In the genomic region with DNA sequence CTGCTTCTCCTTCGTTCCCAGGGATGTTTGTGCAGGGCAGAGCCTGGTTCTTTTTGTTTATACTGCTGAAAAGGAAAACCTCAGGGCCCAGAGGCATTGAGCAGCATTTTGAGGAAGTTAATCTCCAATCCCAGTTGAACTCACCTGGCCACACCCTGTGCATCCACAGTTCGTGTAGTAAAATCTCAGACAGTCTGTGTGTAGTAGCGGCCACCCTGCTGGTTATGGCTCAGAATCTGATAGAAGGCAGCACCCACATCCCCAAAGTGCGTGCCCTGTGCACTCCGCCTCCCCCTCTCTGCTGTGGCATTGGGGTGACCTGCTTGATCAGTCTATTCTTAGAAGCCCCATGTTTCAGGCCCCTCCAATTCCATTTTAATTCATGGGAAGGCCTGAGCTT, we compare ENCODE assay signal across 15 cellular contexts. TPM values are rescaled to one million over a fixed set of nuclear protein-coding genes. Genes with fewer than 3 reads are reported as not detected.
DNase-seq lines count a peak whose midpoint lies in the region; ATAC-seq and TF ChIP-seq lines count a peak whose summit lies in the region.
"Had no signal": no experiment of that assay in that cellular context is flagged by ENCODE, and none has a peak within 500 bp of the region (broad histone marks: within the 10 kb centered on the region; RNA-seq: fewer than 3 reads in every experiment).

No MANE protein-coding gene starts in this region.

- ATAC-seq in CD4-positive, alpha-beta T cell (ENCODE audit: poor library complexity) = peak; percentile 17
- ATAC-seq in naive B cell (ENCODE audit: low read depth in 2 of 2) = no peak
- ATAC-seq in HG02798 (IDR thresholded peaks at IDR 0.05; ENCODE audit: poor library complexity, unreplicated experiment) = no peak
- no peak for ATAC-seq in GM23338

- H3K4me1 Mint-ChIP-seq in CD4-positive, alpha-beta T cell (ENCODE audit: low read depth) = peaks cover 100% of the 10 kb centered on the region
- H3K4me1 Mint-ChIP-seq in IgD-negative memory B cell = peaks cover 39 to 71% (median 60%) of the 10 kb centered on the region in 3 donors
- H3K4me1 Mint-ChIP-seq in activated naive CD8-positive, alpha-beta T cell (ENCODE audit: low read depth) = peaks cover 78% of the 10 kb centered on the region
- peaks cover 72 to 94% (median 88%) of the 10 kb centered on the region in 3 donors for H3K4me1 Mint-ChIP-seq in naive B cell
- peaks cover 34% of the 10 kb centered on the region for H3K4me1 Mint-ChIP-seq in GM23338

- H3K27ac ChIP-seq in CD4-positive, alpha-beta T cell (ENCODE audit: low read depth, low read length) = peak overlapping the region; percentile 47
- no peak overlapping the region for H3K27ac ChIP-seq in GM23338 (ENCODE audit: low read depth)
- H3K27ac ChIP-seq: neural progenitor cell had no signal

- H3K4me3 Mint-ChIP-seq in CD4-positive, alpha-beta T cell = peak overlapping the region; percentile 81
- H3K4me3 Mint-ChIP-seq in IgD-negative memory B cell (peak overlapping the region; percentile 54 to 81 (median 78)), naive B cell (peak overlapping the region; percentile 29 to 89 (median 79)), GM23338 (no peak overlapping the region)
- peak overlapping the region; percentile 73 for H3K4me3 Mint-ChIP-seq in activated naive CD8-positive, alpha-beta T cell
- H3K4me3 Mint-ChIP-seq: neural progenitor cell had no signal

- no peaks in the 10 kb centered on the region for H3K9me3 Mint-ChIP-seq in CD4-positive, alpha-beta T cell
- H3K9me3 Mint-ChIP-seq in IgD-negative memory B cell (no peaks in the 10 kb centered on the region), naive B cell (no peaks in the 10 kb centered on the region), GM23338 (no peaks in the 10 kb centered on the region)
- no peaks in the 10 kb centered on the region for H3K9me3 Mint-ChIP-seq in activated naive CD8-positive, alpha-beta T cell (ENCODE audit: low read depth)
- H3K9me3 Mint-ChIP-seq: neural progenitor cell had no signal

- H3K36me3 ChIP-seq in GM23338 (ENCODE audit: insufficient read depth) = peaks cover 38% of the 10 kb centered on the region

- H3K4me2 ChIP-seq in GM23338 = no peak overlapping the region
- H3K4me2 ChIP-seq: neural progenitor cell had no signal

- no peaks in the 10 kb centered on the region for H3K27me3 Mint-ChIP-seq in CD4-positive, alpha-beta T cell
- no peaks in the 10 kb centered on the region for H3K27me3 Mint-ChIP-seq in IgD-negative memory B cell
- H3K27me3 Mint-ChIP-seq in activated naive CD8-positive, alpha-beta T cell = no peaks in the 10 kb centered on the region
- no peaks in the 10 kb centered on the region for H3K27me3 Mint-ChIP-seq in naive B cell
- H3K27me3 Mint-ChIP-seq in GM23338 (ENCODE audit: insufficient read depth, low read depth, poor library complexity) = peaks cover 11% of the 10 kb centered on the region

- H3K79me2 ChIP-seq in GM23338 (replicated peaks; ENCODE audit: insufficient read depth) = peaks cover 87% of the 10 kb centered on the region

- intact Hi-C loops in CD4-positive, alpha-beta T cell (cut with DNase I, micrococcal nuclease) = loop anchor here (1.0 to 10.0 kb wide), 3 partner anchors 9 to 1253 kb away; a partner anchor contains a TSS

- CTCF ChIA-PET in CD4-positive, alpha-beta T cell (lab: Charles Lee) = interaction anchor here (4.7 kb wide), 1 partner anchor 11 kb away, joined by 26 read pairs; a partner anchor contains a TSS

- no peak overlapping the region for H2AFZ ChIP-seq in GM23338
- H2AFZ ChIP-seq: neural progenitor cell had no signal

- H3F3A ChIP-seq in GM23338 (replicated peaks; ENCODE audit: low read depth) = no peaks in the 10 kb centered on the region

- H3K9me2 ChIP-seq in GM23338 (ENCODE audit: insufficient read depth) = no peaks in the 10 kb centered on the region

- DNase-seq in CD4-positive, alpha-beta T cell = no peak
- DNase-seq in naive B cell (no peak), DMS53 treated with DMSO at 0.1 percent for 48 hours (lab: John Stamatoyannopoulos, UW; ENCODE audit: unreplicated experiment) (no peak), GM23338 (ENCODE audit: low spot score) (no peak), A172 (ENCODE audit: low spot score) (no peak)
- DNase-seq: GDM1, head of caudate nucleus, NCI-H1105, NCI-H446, T1000 had no signal

- peaks cover 26% of the 10 kb centered on the region for H4K20me1 ChIP-seq in GM23338 (replicated peaks; ENCODE audit: insufficient read depth)

- no peak overlapping the region for H3K4me3 ChIP-seq in GM23338
- H3K4me3 ChIP-seq: neural progenitor cell, skin epidermis had no signal

- peak overlapping the region; percentile 81 for H3K27ac Mint-ChIP-seq in CD4-positive, alpha-beta T cell
- H3K27ac Mint-ChIP-seq in IgD-negative memory B cell = peak overlapping the region; percentile 39 to 88 (median 87)
- H3K27ac Mint-ChIP-seq in activated naive CD8-positive, alpha-beta T cell = peak overlapping the region; percentile 72
- peak overlapping the region; percentile 23 to 93 (median 52) for H3K27ac Mint-ChIP-seq in naive B cell
- H3K27ac Mint-ChIP-seq in GM23338 = no peak overlapping the region
- H3K27ac Mint-ChIP-seq: neural progenitor cell had no signal

- H3K27me3 ChIP-seq in CD4-positive, alpha-beta T cell (ENCODE audit: control insufficient read depth, insufficient read depth, low read length) = no peaks in the 10 kb centered on the region
- no peaks in the 10 kb centered on the region for H3K27me3 ChIP-seq in GM23338 (ENCODE audit: insufficient read depth)
- H3K27me3 ChIP-seq: neural progenitor cell had no signal

- POLR2A ChIA-PET in CD4-positive, alpha-beta T cell (lab: Charles Lee) = interaction anchor here (0.7 to 5.4 kb wide), 7 partner anchors 8 to 204 kb away, joined by 3 to 73 read pairs (median 9); a partner anchor contains a TSS

- TF ChIP-seq CTCF in CD4-positive, alpha-beta T cell (IDR thresholded peaks at IDR 0.05) = no peak
- no peak for TF ChIP-seq CTCF in GM23338 (conservative IDR thresholded peaks at IDR 0.05; ENCODE audit: low read depth in 2 of 2)

- H3K4me1 ChIP-seq in GM23338 (ENCODE audit: insufficient read depth) = 0 out of 2 replicates have a peak, but pooled peaks cover 5% of the 10 kb centered on the region

- peaks cover 96% of the 10 kb centered on the region for H3K36me3 Mint-ChIP-seq in CD4-positive, alpha-beta T cell (ENCODE audit: low read depth)
- H3K36me3 Mint-ChIP-seq in IgD-negative memory B cell (peaks cover 9% of the 10 kb centered on the region), naive B cell (peaks cover 9 to 31% of the 10 kb centered on the region in 2 donors), GM23338 (ENCODE audit: low read depth) (peaks cover 97% of the 10 kb centered on the region)
- H3K36me3 Mint-ChIP-seq in activated naive CD8-positive, alpha-beta T cell = peaks cover 12% of the 10 kb centered on the region

- H3K9me3 ChIP-seq in CD4-positive, alpha-beta T cell (ENCODE audit: control insufficient read depth, low read length) = no peaks in the 10 kb centered on the region

TF ChIP-seq in GM23338, 12 proteins besides CTCF, POLR2A, EP300 and RAD21 (continues in another document):
- TF ChIP-seq NANOG (IDR thresholded peaks at IDR 0.05; ENCODE audit: borderline replicate concordance) = no peak
- TF ChIP-seq, protein P1, sequence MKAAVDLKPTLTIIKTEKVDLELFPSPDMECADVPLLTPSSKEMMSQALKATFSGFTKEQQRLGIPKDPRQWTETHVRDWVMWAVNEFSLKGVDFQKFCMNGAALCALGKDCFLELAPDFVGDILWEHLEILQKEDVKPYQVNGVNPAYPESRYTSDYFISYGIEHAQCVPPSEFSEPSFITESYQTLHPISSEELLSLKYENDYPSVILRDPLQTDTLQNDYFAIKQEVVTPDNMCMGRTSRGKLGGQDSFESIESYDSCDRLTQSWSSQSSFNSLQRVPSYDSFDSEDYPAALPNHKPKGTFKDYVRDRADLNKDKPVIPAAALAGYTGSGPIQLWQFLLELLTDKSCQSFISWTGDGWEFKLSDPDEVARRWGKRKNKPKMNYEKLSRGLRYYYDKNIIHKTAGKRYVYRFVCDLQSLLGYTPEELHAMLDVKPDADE (IDR thresholded peaks at IDR 0.05) = no peak
- no peak for TF ChIP-seq JUNB (IDR thresholded peaks at IDR 0.05; ENCODE audit: unreplicated experiment)
- TF ChIP-seq, protein P2, sequence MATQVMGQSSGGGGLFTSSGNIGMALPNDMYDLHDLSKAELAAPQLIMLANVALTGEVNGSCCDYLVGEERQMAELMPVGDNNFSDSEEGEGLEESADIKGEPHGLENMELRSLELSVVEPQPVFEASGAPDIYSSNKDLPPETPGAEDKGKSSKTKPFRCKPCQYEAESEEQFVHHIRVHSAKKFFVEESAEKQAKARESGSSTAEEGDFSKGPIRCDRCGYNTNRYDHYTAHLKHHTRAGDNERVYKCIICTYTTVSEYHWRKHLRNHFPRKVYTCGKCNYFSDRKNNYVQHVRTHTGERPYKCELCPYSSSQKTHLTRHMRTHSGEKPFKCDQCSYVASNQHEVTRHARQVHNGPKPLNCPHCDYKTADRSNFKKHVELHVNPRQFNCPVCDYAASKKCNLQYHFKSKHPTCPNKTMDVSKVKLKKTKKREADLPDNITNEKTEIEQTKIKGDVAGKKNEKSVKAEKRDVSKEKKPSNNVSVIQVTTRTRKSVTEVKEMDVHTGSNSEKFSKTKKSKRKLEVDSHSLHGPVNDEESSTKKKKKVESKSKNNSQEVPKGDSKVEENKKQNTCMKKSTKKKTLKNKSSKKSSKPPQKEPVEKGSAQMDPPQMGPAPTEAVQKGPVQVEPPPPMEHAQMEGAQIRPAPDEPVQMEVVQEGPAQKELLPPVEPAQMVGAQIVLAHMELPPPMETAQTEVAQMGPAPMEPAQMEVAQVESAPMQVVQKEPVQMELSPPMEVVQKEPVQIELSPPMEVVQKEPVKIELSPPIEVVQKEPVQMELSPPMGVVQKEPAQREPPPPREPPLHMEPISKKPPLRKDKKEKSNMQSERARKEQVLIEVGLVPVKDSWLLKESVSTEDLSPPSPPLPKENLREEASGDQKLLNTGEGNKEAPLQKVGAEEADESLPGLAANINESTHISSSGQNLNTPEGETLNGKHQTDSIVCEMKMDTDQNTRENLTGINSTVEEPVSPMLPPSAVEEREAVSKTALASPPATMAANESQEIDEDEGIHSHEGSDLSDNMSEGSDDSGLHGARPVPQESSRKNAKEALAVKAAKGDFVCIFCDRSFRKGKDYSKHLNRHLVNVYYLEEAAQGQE (IDR thresholded peaks at IDR 0.05; ENCODE audit: unreplicated experiment) = no peak
- TF ChIP-seq CREB1 (CRISPR knock-in tag; IDR thresholded peaks at IDR 0.05; ENCODE audit: low read depth) = no peak

RNA-seq across cellular contexts. Expression of a gene that starts 10.9 kb away (rescaled TPM):
- 100 to 1,000 TPM in 1 of 2 experiments, 10 to 100 TPM in 1; 91.3 to 102 TPM for total RNA-seq in CD4-positive, alpha-beta T cell
- polyA plus RNA-seq in IgD-negative memory B cell (41.2 TPM), naive B cell (ENCODE audit: low read depth in 6 of 6) (10 to 100 TPM; 48.4 to 94.2 (median 58.6) TPM), GM23338 (2016; fragmentation: Nextera tagmentation; extraction: Ambion mirVana) (34.9 and 40.3 TPM in 2 replicates)
- 86.6 and 109 TPM in 2 replicates for total RNA-seq in GM23338 (2014; rRNA removed; shearing (Covaris generic))
- total RNA-seq in A172 (2014; rRNA removed; shearing (Covaris generic)) = 2.0 and 8.3 TPM in 2 replicates
